In the genomic region with DNA sequence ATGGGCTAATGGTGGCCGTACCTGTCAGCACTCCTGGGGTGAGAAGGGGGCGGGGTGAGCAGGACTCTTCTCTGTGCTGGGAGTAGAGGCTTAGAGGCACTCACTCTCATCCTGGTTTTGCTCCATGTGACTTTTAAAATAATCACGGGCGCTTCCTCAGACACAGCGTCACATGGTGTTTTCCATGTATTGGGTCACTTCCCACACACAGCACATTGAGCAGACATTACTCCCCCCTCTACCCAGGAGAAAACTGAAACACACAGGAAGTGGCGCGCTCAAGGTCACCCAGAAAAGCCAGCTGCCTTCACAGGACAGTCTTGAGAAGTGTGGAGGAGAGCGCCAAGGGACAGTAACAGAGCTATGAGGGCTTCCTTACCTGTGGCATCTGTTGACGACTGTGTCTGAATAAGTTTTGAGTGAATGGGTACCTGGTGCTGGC, we compare ENCODE assay signal across 1 cellular context.
TF ChIP-seq lines count a peak whose summit lies in the region.

No MANE protein-coding gene starts in this region.

TF ChIP-seq in HepG2, 621 proteins besides CTCF, POLR2A, EP300 and RAD21 (continued from another document and continues in another):
- TF ChIP-seq, protein P1, sequence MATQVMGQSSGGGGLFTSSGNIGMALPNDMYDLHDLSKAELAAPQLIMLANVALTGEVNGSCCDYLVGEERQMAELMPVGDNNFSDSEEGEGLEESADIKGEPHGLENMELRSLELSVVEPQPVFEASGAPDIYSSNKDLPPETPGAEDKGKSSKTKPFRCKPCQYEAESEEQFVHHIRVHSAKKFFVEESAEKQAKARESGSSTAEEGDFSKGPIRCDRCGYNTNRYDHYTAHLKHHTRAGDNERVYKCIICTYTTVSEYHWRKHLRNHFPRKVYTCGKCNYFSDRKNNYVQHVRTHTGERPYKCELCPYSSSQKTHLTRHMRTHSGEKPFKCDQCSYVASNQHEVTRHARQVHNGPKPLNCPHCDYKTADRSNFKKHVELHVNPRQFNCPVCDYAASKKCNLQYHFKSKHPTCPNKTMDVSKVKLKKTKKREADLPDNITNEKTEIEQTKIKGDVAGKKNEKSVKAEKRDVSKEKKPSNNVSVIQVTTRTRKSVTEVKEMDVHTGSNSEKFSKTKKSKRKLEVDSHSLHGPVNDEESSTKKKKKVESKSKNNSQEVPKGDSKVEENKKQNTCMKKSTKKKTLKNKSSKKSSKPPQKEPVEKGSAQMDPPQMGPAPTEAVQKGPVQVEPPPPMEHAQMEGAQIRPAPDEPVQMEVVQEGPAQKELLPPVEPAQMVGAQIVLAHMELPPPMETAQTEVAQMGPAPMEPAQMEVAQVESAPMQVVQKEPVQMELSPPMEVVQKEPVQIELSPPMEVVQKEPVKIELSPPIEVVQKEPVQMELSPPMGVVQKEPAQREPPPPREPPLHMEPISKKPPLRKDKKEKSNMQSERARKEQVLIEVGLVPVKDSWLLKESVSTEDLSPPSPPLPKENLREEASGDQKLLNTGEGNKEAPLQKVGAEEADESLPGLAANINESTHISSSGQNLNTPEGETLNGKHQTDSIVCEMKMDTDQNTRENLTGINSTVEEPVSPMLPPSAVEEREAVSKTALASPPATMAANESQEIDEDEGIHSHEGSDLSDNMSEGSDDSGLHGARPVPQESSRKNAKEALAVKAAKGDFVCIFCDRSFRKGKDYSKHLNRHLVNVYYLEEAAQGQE (IDR thresholded peaks at IDR 0.05; ENCODE audit: borderline replicate concordance in 1 of 2, low read depth in 1 of 2, low read length in 2 of 2): no peak
- TF ChIP-seq NPAS2 (CRISPR knock-in tag; IDR thresholded peaks at IDR 0.05; ENCODE audit: borderline replicate concordance): no peak
- TF ChIP-seq, protein P2, sequence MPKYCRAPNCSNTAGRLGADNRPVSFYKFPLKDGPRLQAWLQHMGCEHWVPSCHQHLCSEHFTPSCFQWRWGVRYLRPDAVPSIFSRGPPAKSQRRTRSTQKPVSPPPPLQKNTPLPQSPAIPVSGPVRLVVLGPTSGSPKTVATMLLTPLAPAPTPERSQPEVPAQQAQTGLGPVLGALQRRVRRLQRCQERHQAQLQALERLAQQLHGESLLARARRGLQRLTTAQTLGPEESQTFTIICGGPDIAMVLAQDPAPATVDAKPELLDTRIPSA (CRISPR knock-in tag; IDR thresholded peaks at IDR 0.05; ENCODE audit: borderline replicate concordance): no peak
- no peak for TF ChIP-seq FOSL1 (CRISPR knock-in tag; IDR thresholded peaks at IDR 0.05; ENCODE audit: borderline replicate concordance)
- TF ChIP-seq PHF21A (CRISPR knock-in tag; IDR thresholded peaks at IDR 0.05): no peak
- no peak for TF ChIP-seq ZNF333 (CRISPR knock-in tag; IDR thresholded peaks at IDR 0.05; ENCODE audit: borderline replicate concordance)
- TF ChIP-seq NFYB (CRISPR knock-in tag; IDR thresholded peaks at IDR 0.05): no peak
- TF ChIP-seq, protein P3, sequence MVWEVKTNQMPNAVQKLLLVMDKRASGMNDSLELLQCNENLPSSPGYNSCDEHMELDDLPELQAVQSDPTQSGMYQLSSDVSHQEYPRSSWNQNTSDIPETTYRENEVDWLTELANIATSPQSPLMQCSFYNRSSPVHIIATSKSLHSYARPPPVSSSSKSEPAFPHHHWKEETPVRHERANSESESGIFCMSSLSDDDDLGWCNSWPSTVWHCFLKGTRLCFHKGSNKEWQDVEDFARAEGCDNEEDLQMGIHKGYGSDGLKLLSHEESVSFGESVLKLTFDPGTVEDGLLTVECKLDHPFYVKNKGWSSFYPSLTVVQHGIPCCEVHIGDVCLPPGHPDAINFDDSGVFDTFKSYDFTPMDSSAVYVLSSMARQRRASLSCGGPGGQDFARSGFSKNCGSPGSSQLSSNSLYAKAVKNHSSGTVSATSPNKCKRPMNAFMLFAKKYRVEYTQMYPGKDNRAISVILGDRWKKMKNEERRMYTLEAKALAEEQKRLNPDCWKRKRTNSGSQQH (CRISPR knock-in tag; IDR thresholded peaks at IDR 0.05; ENCODE audit: low read depth): 0 out of 2 replicates have a peak, but pooled peaks have one; percentile 18
- TF ChIP-seq ZNF7 (CRISPR knock-in tag; IDR thresholded peaks at IDR 0.05): 0 out of 2 replicates have a peak, but pooled peaks have one; percentile 2
- no peak for TF ChIP-seq ZNF543 (CRISPR knock-in tag; IDR thresholded peaks at IDR 0.05)
- no peak for TF ChIP-seq ZNF367 (CRISPR knock-in tag; IDR thresholded peaks at IDR 0.05; ENCODE audit: borderline replicate concordance)
- 0 out of 2 replicates have a peak, but pooled peaks have one; percentile 33 for TF ChIP-seq ZNF232 (CRISPR knock-in tag; IDR thresholded peaks at IDR 0.05; ENCODE audit: borderline replicate concordance)
- no peak for TF ChIP-seq SRSF1 (optimal IDR thresholded peaks at IDR 0.05; ENCODE audit: low read depth, low read length)
- TF ChIP-seq DR1 (CRISPR knock-in tag; IDR thresholded peaks at IDR 0.05): no peak
- TF ChIP-seq ISX (CRISPR knock-in tag; conservative IDR thresholded peaks at IDR 0.05): no peak
- no peak for TF ChIP-seq ZNF468 (CRISPR knock-in tag; IDR thresholded peaks at IDR 0.05)
- peak; percentile 42 for TF ChIP-seq FOSL2 (CRISPR knock-in tag; IDR thresholded peaks at IDR 0.05)
- no peak for TF ChIP-seq ASH2L (IDR thresholded peaks at IDR 0.05; ENCODE audit: insufficient read length, low read depth, low read length)
- 0 out of 2 replicates have a peak, but pooled peaks have one; percentile 30 for TF ChIP-seq MEIS2 (CRISPR knock-in tag; IDR thresholded peaks at IDR 0.05)
- TF ChIP-seq, protein P4, sequence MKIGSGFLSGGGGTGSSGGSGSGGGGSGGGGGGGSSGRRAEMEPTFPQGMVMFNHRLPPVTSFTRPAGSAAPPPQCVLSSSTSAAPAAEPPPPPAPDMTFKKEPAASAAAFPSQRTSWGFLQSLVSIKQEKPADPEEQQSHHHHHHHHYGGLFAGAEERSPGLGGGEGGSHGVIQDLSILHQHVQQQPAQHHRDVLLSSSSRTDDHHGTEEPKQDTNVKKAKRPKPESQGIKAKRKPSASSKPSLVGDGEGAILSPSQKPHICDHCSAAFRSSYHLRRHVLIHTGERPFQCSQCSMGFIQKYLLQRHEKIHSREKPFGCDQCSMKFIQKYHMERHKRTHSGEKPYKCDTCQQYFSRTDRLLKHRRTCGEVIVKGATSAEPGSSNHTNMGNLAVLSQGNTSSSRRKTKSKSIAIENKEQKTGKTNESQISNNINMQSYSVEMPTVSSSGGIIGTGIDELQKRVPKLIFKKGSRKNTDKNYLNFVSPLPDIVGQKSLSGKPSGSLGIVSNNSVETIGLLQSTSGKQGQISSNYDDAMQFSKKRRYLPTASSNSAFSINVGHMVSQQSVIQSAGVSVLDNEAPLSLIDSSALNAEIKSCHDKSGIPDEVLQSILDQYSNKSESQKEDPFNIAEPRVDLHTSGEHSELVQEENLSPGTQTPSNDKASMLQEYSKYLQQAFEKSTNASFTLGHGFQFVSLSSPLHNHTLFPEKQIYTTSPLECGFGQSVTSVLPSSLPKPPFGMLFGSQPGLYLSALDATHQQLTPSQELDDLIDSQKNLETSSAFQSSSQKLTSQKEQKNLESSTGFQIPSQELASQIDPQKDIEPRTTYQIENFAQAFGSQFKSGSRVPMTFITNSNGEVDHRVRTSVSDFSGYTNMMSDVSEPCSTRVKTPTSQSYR (CRISPR knock-in tag; IDR thresholded peaks at IDR 0.05; ENCODE audit: borderline replicate concordance): 0 out of 2 replicates have a peak, but pooled peaks have one; percentile 30
- no peak for TF ChIP-seq ZNF207 (IDR thresholded peaks at IDR 0.05; ENCODE audit: borderline replicate concordance)
- TF ChIP-seq ZNF121 (CRISPR knock-in tag; IDR thresholded peaks at IDR 0.05): no peak
- TF ChIP-seq NFIB (CRISPR knock-in tag; IDR thresholded peaks at IDR 0.05; ENCODE audit: borderline replicate concordance): no peak
- no peak for TF ChIP-seq MAF1 (CRISPR knock-in tag; IDR thresholded peaks at IDR 0.05; ENCODE audit: borderline replicate concordance)
- peak; percentile 57; the same call in 1 of the 2 replicates for TF ChIP-seq POLR2G (IDR thresholded peaks at IDR 0.05; ENCODE audit: low read depth, low read length)
- no peak for TF ChIP-seq MIER2 (CRISPR knock-in tag; IDR thresholded peaks at IDR 0.05)
- TF ChIP-seq, protein P5, sequence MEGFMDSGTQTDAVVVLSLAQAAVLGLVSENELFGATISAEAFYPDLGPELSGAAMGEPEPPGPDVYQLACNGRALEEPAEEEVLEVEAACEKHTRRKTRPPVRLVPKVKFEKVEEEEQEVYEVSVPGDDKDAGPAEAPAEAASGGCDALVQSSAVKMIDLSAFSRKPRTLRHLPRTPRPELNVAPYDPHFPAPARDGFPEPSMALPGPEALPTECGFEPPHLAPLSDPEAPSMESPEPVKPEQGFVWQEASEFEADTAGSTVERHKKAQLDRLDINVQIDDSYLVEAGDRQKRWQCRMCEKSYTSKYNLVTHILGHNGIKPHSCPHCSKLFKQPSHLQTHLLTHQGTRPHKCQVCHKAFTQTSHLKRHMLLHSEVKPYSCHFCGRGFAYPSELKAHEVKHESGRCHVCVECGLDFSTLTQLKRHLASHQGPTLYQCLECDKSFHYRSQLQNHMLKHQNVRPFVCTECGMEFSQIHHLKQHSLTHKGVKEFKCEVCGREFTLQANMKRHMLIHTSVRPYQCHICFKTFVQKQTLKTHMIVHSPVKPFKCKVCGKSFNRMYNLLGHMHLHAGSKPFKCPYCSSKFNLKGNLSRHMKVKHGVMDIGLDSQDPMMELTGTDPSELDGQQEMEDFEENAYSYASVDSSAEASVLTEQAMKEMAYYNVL (CRISPR knock-in tag; IDR thresholded peaks at IDR 0.05; ENCODE audit: borderline replicate concordance): no peak; the same call in 1 of the 2 replicates
- TF ChIP-seq, protein P6, sequence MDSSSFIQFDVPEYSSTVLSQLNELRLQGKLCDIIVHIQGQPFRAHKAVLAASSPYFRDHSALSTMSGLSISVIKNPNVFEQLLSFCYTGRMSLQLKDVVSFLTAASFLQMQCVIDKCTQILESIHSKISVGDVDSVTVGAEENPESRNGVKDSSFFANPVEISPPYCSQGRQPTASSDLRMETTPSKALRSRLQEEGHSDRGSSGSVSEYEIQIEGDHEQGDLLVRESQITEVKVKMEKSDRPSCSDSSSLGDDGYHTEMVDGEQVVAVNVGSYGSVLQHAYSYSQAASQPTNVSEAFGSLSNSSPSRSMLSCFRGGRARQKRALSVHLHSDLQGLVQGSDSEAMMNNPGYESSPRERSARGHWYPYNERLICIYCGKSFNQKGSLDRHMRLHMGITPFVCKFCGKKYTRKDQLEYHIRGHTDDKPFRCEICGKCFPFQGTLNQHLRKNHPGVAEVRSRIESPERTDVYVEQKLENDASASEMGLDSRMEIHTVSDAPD (CRISPR knock-in tag; IDR thresholded peaks at IDR 0.05): no peak
- no peak for TF ChIP-seq MBD4 (IDR thresholded peaks at IDR 0.05; ENCODE audit: borderline replicate concordance, low read length)
- TF ChIP-seq, protein P7, sequence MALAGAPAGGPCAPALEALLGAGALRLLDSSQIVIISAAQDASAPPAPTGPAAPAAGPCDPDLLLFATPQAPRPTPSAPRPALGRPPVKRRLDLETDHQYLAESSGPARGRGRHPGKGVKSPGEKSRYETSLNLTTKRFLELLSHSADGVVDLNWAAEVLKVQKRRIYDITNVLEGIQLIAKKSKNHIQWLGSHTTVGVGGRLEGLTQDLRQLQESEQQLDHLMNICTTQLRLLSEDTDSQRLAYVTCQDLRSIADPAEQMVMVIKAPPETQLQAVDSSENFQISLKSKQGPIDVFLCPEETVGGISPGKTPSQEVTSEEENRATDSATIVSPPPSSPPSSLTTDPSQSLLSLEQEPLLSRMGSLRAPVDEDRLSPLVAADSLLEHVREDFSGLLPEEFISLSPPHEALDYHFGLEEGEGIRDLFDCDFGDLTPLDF (CRISPR knock-in tag; IDR thresholded peaks at IDR 0.05): no peak
- no peak for TF ChIP-seq KLF6 (CRISPR knock-in tag; IDR thresholded peaks at IDR 0.05)
- TF ChIP-seq, protein P8, sequence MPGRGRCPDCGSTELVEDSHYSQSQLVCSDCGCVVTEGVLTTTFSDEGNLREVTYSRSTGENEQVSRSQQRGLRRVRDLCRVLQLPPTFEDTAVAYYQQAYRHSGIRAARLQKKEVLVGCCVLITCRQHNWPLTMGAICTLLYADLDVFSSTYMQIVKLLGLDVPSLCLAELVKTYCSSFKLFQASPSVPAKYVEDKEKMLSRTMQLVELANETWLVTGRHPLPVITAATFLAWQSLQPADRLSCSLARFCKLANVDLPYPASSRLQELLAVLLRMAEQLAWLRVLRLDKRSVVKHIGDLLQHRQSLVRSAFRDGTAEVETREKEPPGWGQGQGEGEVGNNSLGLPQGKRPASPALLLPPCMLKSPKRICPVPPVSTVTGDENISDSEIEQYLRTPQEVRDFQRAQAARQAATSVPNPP (CRISPR knock-in tag; IDR thresholded peaks at IDR 0.05): no peak
- TF ChIP-seq SP2 (CRISPR knock-in tag; IDR thresholded peaks at IDR 0.05): no peak
- no peak for TF ChIP-seq SRSF9 (IDR thresholded peaks at IDR 0.05; ENCODE audit: borderline replicate concordance, insufficient read depth, low read depth, low read length, poor library complexity, severe bottlenecking)
- no peak for TF ChIP-seq ZSCAN9 (CRISPR knock-in tag; IDR thresholded peaks at IDR 0.05; ENCODE audit: borderline replicate concordance)
- TF ChIP-seq PPARG (CRISPR knock-in tag; conservative IDR thresholded peaks at IDR 0.05): no peak
- TF ChIP-seq, protein P9, sequence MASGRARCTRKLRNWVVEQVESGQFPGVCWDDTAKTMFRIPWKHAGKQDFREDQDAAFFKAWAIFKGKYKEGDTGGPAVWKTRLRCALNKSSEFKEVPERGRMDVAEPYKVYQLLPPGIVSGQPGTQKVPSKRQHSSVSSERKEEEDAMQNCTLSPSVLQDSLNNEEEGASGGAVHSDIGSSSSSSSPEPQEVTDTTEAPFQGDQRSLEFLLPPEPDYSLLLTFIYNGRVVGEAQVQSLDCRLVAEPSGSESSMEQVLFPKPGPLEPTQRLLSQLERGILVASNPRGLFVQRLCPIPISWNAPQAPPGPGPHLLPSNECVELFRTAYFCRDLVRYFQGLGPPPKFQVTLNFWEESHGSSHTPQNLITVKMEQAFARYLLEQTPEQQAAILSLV (CRISPR knock-in tag; IDR thresholded peaks at IDR 0.05; ENCODE audit: borderline replicate concordance): no peak
- no peak for TF ChIP-seq AGO1 (IDR thresholded peaks at IDR 0.05; ENCODE audit: low read depth, low read length, poor library complexity, severe bottlenecking)
- no peak; the same call in 1 of the 2 replicates for TF ChIP-seq ZFX (CRISPR knock-in tag; IDR thresholded peaks at IDR 0.05; ENCODE audit: low read depth)
- no peak for TF ChIP-seq NFE2 (CRISPR knock-in tag; IDR thresholded peaks at IDR 0.05)
- TF ChIP-seq, protein P10, sequence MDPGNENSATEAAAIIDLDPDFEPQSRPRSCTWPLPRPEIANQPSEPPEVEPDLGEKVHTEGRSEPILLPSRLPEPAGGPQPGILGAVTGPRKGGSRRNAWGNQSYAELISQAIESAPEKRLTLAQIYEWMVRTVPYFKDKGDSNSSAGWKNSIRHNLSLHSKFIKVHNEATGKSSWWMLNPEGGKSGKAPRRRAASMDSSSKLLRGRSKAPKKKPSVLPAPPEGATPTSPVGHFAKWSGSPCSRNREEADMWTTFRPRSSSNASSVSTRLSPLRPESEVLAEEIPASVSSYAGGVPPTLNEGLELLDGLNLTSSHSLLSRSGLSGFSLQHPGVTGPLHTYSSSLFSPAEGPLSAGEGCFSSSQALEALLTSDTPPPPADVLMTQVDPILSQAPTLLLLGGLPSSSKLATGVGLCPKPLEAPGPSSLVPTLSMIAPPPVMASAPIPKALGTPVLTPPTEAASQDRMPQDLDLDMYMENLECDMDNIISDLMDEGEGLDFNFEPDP (CRISPR knock-in tag; conservative IDR thresholded peaks at IDR 0.05): no peak
- TF ChIP-seq ZNF816 (CRISPR knock-in tag; IDR thresholded peaks at IDR 0.05; ENCODE audit: borderline replicate concordance): no peak
- no peak for TF ChIP-seq MLLT10 (CRISPR knock-in tag; IDR thresholded peaks at IDR 0.05)
- TF ChIP-seq, protein P11, sequence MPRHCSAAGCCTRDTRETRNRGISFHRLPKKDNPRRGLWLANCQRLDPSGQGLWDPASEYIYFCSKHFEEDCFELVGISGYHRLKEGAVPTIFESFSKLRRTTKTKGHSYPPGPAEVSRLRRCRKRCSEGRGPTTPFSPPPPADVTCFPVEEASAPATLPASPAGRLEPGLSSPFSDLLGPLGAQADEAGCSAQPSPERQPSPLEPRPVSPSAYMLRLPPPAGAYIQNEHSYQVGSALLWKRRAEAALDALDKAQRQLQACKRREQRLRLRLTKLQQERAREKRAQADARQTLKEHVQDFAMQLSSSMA (CRISPR knock-in tag; IDR thresholded peaks at IDR 0.05): no peak
